Comparison of ENCODE assay signal across 1 cellular context in the genomic region with DNA sequence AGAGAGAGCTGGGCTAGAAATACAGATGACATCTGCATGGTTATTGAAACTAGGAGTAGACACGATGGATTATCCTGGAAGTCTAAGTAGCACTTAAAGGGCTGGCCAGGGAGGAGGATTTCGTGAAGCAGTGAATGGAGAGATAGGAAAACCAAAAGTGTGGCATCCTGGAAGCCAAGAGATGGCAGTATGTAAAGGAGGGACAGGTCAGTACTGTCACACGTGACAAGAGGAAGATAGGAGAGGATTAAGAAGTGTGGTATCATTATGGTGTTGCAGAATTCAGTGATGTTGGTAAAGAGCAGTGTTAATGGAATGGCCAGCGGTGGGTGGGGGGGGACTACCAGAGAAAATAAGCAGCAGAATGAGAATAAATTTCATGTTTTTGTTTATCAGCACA.
TF ChIP-seq lines count a peak whose summit lies in the region.

No MANE protein-coding gene starts in this region.

TF ChIP-seq in HepG2, 621 proteins besides CTCF, POLR2A, EP300 and RAD21:
- no peak for TF ChIP-seq HIVEP1 (CRISPR knock-in tag; IDR thresholded peaks at IDR 0.05)
- TF ChIP-seq, protein P1, sequence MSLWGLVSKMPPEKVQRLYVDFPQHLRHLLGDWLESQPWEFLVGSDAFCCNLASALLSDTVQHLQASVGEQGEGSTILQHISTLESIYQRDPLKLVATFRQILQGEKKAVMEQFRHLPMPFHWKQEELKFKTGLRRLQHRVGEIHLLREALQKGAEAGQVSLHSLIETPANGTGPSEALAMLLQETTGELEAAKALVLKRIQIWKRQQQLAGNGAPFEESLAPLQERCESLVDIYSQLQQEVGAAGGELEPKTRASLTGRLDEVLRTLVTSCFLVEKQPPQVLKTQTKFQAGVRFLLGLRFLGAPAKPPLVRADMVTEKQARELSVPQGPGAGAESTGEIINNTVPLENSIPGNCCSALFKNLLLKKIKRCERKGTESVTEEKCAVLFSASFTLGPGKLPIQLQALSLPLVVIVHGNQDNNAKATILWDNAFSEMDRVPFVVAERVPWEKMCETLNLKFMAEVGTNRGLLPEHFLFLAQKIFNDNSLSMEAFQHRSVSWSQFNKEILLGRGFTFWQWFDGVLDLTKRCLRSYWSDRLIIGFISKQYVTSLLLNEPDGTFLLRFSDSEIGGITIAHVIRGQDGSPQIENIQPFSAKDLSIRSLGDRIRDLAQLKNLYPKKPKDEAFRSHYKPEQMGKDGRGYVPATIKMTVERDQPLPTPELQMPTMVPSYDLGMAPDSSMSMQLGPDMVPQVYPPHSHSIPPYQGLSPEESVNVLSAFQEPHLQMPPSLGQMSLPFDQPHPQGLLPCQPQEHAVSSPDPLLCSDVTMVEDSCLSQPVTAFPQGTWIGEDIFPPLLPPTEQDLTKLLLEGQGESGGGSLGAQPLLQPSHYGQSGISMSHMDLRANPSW (CRISPR knock-in tag; IDR thresholded peaks at IDR 0.05; ENCODE audit: borderline replicate concordance): no peak
- TF ChIP-seq YY1 (IDR thresholded peaks at IDR 0.05; ENCODE audit: insufficient read depth, insufficient replicate concordance, low read depth, low read length): no peak
- no peak for TF ChIP-seq STAT5B (CRISPR knock-in tag; IDR thresholded peaks at IDR 0.05)
- TF ChIP-seq RBM22 (optimal IDR thresholded peaks at IDR 0.05; ENCODE audit: low read length): no peak
- no peak for TF ChIP-seq MXD4 (CRISPR knock-in tag; IDR thresholded peaks at IDR 0.05)
- no peak for TF ChIP-seq ZBTB8A (CRISPR knock-in tag; IDR thresholded peaks at IDR 0.05; ENCODE audit: borderline replicate concordance, low read depth)
- TF ChIP-seq ZFP90 (CRISPR knock-in tag; IDR thresholded peaks at IDR 0.05; ENCODE audit: borderline replicate concordance): no peak
- TF ChIP-seq FOSL1 (CRISPR knock-in tag; IDR thresholded peaks at IDR 0.05; ENCODE audit: borderline replicate concordance): no peak
- TF ChIP-seq KLF13 (CRISPR knock-in tag; IDR thresholded peaks at IDR 0.05): no peak
- no peak for TF ChIP-seq ZNF550 (CRISPR knock-in tag; IDR thresholded peaks at IDR 0.05; ENCODE audit: borderline replicate concordance)
- TF ChIP-seq ZSCAN29 (CRISPR knock-in tag; conservative IDR thresholded peaks at IDR 0.05): no peak
- no peak for TF ChIP-seq ONECUT2 (CRISPR knock-in tag; IDR thresholded peaks at IDR 0.05)
- TF ChIP-seq, protein P2, sequence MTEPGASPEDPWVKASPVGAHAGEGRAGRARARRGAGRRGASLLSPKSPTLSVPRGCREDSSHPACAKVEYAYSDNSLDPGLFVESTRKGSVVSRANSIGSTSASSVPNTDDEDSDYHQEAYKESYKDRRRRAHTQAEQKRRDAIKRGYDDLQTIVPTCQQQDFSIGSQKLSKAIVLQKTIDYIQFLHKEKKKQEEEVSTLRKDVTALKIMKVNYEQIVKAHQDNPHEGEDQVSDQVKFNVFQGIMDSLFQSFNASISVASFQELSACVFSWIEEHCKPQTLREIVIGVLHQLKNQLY (CRISPR knock-in tag; IDR thresholded peaks at IDR 0.05): no peak
- TF ChIP-seq, protein P3, sequence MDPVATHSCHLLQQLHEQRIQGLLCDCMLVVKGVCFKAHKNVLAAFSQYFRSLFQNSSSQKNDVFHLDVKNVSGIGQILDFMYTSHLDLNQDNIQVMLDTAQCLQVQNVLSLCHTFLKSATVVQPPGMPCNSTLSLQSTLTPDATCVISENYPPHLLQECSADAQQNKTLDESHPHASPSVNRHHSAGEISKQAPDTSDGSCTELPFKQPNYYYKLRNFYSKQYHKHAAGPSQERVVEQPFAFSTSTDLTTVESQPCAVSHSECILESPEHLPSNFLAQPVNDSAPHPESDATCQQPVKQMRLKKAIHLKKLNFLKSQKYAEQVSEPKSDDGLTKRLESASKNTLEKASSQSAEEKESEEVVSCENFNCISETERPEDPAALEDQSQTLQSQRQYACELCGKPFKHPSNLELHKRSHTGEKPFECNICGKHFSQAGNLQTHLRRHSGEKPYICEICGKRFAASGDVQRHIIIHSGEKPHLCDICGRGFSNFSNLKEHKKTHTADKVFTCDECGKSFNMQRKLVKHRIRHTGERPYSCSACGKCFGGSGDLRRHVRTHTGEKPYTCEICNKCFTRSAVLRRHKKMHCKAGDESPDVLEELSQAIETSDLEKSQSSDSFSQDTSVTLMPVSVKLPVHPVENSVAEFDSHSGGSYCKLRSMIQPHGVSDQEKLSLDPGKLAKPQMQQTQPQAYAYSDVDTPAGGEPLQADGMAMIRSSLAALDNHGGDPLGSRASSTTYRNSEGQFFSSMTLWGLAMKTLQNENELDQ (CRISPR knock-in tag; IDR thresholded peaks at IDR 0.05; ENCODE audit: borderline replicate concordance): no peak
- TF ChIP-seq, protein P4, sequence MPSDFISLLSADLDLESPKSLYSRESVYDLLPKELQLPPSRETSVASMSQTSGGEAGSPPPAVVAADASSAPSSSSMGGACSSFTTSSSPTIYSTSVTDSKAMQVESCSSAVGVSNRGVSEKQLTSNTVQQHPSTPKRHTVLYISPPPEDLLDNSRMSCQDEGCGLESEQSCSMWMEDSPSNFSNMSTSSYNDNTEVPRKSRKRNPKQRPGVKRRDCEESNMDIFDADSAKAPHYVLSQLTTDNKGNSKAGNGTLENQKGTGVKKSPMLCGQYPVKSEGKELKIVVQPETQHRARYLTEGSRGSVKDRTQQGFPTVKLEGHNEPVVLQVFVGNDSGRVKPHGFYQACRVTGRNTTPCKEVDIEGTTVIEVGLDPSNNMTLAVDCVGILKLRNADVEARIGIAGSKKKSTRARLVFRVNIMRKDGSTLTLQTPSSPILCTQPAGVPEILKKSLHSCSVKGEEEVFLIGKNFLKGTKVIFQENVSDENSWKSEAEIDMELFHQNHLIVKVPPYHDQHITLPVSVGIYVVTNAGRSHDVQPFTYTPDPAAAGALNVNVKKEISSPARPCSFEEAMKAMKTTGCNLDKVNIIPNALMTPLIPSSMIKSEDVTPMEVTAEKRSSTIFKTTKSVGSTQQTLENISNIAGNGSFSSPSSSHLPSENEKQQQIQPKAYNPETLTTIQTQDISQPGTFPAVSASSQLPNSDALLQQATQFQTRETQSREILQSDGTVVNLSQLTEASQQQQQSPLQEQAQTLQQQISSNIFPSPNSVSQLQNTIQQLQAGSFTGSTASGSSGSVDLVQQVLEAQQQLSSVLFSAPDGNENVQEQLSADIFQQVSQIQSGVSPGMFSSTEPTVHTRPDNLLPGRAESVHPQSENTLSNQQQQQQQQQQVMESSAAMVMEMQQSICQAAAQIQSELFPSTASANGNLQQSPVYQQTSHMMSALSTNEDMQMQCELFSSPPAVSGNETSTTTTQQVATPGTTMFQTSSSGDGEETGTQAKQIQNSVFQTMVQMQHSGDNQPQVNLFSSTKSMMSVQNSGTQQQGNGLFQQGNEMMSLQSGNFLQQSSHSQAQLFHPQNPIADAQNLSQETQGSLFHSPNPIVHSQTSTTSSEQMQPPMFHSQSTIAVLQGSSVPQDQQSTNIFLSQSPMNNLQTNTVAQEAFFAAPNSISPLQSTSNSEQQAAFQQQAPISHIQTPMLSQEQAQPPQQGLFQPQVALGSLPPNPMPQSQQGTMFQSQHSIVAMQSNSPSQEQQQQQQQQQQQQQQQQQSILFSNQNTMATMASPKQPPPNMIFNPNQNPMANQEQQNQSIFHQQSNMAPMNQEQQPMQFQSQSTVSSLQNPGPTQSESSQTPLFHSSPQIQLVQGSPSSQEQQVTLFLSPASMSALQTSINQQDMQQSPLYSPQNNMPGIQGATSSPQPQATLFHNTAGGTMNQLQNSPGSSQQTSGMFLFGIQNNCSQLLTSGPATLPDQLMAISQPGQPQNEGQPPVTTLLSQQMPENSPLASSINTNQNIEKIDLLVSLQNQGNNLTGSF (CRISPR knock-in tag; IDR thresholded peaks at IDR 0.05): no peak
